In genomic region chr11:83063073-83063754, GRCh38 we compare ENCODE assay signal across 9 cellular contexts. TPM values are rescaled to one million over a fixed set of nuclear protein-coding genes. Genes with fewer than 3 reads are reported as not detected.
DNase-seq lines count a peak whose midpoint lies in the region; ATAC-seq and TF ChIP-seq lines count a peak whose summit lies in the region.
"Had no signal": no experiment of that assay in that cellular context is flagged by ENCODE, and none has a peak within 500 bp of the region (broad histone marks: within the 10 kb centered on the region; RNA-seq: fewer than 3 reads in every experiment).

No MANE protein-coding gene starts in this region.

- intact Hi-C loops in activated CD4-positive, alpha-beta T cell treated with anti-CD3 and anti-CD28 coated beads for 36 hours (cut with DNase I, micrococcal nuclease) = loop anchor here (2.0 kb wide), 3 partner anchors 56 to 130 kb away; partner anchors contain the start of gene ANKRD42 (in 1 of the 2)

- H3K79me1 ChIP-seq in trophoblast cell (ENCODE audit: low read length) = no peaks in the 10 kb centered on the region

- H3K27ac ChIP-seq in HEK293 (ENCODE audit: extremely low read depth, low read depth, low read length) (no peak overlapping the region), duodenal mucosa (ENCODE audit: low read depth, low read length) (peak overlapping the region; percentile 27), trophoblast cell (ENCODE audit: low read depth, low read length) (no peak overlapping the region)

- no CpG with 5 or more reads among the region's 7 CpGs for whole genome bisulfite sequencing in trophoblast cell (ENCODE audit: extremely low coverage, insufficient coverage, insufficient read length)

- peak overlapping the region; percentile 62 for H3K4me3 Mint-ChIP-seq in activated CD4-positive, alpha-beta T cell treated with anti-CD3 and anti-CD28 coated beads for 36 hours

- peak overlapping the region; percentile 22 to 41 for H3K9ac ChIP-seq in duodenal mucosa (ENCODE audit: low read depth in 1 of 2, low read length in 2 of 2)
- no peak overlapping the region for H3K9ac ChIP-seq in trophoblast cell (ENCODE audit: low read length)

- no peaks in the 10 kb centered on the region for H3K4me1 ChIP-seq in HEK293 (ENCODE audit: control insufficient read depth, insufficient read depth, low read length)
- H3K4me1 ChIP-seq in duodenal mucosa (ENCODE audit: control insufficient read depth in 1 of 2, insufficient read depth in 2 of 2, low read length in 2 of 2) = peaks cover 8 to 9% of the 10 kb centered on the region in 2 donors
- peaks cover 0 to 2% of the 10 kb centered on the region in 2 experiments for H3K4me1 ChIP-seq in trophoblast cell (ENCODE audit: control insufficient read depth in 1 of 2, insufficient read depth in 2 of 2, low read length in 2 of 2)

- no peak overlapping the region for H2BK120ac ChIP-seq in trophoblast cell (ENCODE audit: insufficient read depth, low read length, poor library complexity)

- H3K36me3 ChIP-seq in HEK293 (ENCODE audit: control insufficient read depth in 2 of 2, insufficient read depth in 1 of 2, low read length in 2 of 2) = no peaks in the 10 kb centered on the region
- no peaks in the 10 kb centered on the region for H3K36me3 ChIP-seq in duodenal mucosa (ENCODE audit: control insufficient read depth in 1 of 2, insufficient read depth in 2 of 2, low read length in 2 of 2)
- H3K36me3 ChIP-seq in trophoblast cell (ENCODE audit: control insufficient read depth in 1 of 2, insufficient read depth in 2 of 2, low read length in 2 of 2) = no peaks in the 10 kb centered on the region

- H3K9me3 ChIP-seq in HEK293 (ENCODE audit: control insufficient read depth, insufficient read depth, low read depth, low read length) = no peaks in the 10 kb centered on the region
- H3K9me3 ChIP-seq in duodenal mucosa (ENCODE audit: control insufficient read depth in 1 of 2, low read length in 2 of 2) = no peaks in the 10 kb centered on the region
- no peaks in the 10 kb centered on the region for H3K9me3 ChIP-seq in trophoblast cell (ENCODE audit: insufficient read depth, low read depth, low read length)

- no peaks in the 10 kb centered on the region for H3K27me3 Mint-ChIP-seq in activated CD4-positive, alpha-beta T cell treated with anti-CD3 and anti-CD28 coated beads for 36 hours

- H3K18ac ChIP-seq in trophoblast cell (ENCODE audit: low read length) = no peak overlapping the region

- H3K4me1 Mint-ChIP-seq in activated CD4-positive, alpha-beta T cell treated with anti-CD3 and anti-CD28 coated beads for 36 hours = peaks cover 64% of the 10 kb centered on the region

- H2BK12ac ChIP-seq in trophoblast cell (ENCODE audit: low read length) = no peak overlapping the region

- no peak overlapping the region for H3K4ac ChIP-seq in trophoblast cell (ENCODE audit: low read depth, low read length)

- no peak overlapping the region for H4K8ac ChIP-seq in trophoblast cell (ENCODE audit: low read depth, low read length)

- peaks cover 9% of the 10 kb centered on the region for H3K36me3 Mint-ChIP-seq in activated CD4-positive, alpha-beta T cell treated with anti-CD3 and anti-CD28 coated beads for 36 hours (ENCODE audit: low read depth)

- DNase-seq in activated CD4-positive, alpha-beta T cell treated with anti-CD3 and anti-CD28 coated beads for 36 hours = no peak
- no peak for DNase-seq in activated CD4-positive, alpha-beta T cell treated with anti-CD3 and anti-CD28 coated beads, Interleukin-2, amount 50 U/mL, for 48 hours
- peak; percentile 9 for DNase-seq in NCI-H226
- DNase-seq in trophoblast cell = peak; percentile 86 to 98
- no peak for DNase-seq in NCI-H774 (lab: John Stamatoyannopoulos, UW)
- no peak for DNase-seq in pons (ENCODE audit: low spot score)
- DNase-seq: DND-41 had no signal

- no peak overlapping the region for H2AFZ ChIP-seq in trophoblast cell (ENCODE audit: insufficient read depth, low read length, poor library complexity)

- H3K4me2 ChIP-seq in trophoblast cell (ENCODE audit: low read length) = no peak overlapping the region

- no peak overlapping the region for H4K12ac ChIP-seq in trophoblast cell (ENCODE audit: low read depth, low read length)

- POLR2A ChIA-PET in activated CD4-positive, alpha-beta T cell treated with anti-CD3 and anti-CD28 coated beads for 36 hours (lab: Charles Lee) = interaction anchor here (0.8 to 1.4 kb wide), 4 partner anchors 9 to 94 kb away, joined by 3 to 9 read pairs (median 4); partner anchors contain the start of genes PCF11 and RAB30
- POLR2A ChIA-PET in HEK293 (lab: Yijun Ruan, JAX) = no interaction called here

- H3K4me3 ChIP-seq in HEK293 (ENCODE audit: low read depth, low read length) (no peak overlapping the region), duodenal mucosa (ENCODE audit: low read depth in 1 of 2, low read length in 2 of 2) (peak overlapping the region in 1 of 2 donors; percentile 33), trophoblast cell (ENCODE audit: low read depth, low read length) (no peak overlapping the region)

- H3K79me2 ChIP-seq in trophoblast cell (ENCODE audit: control insufficient read depth, insufficient read depth, low read length, poor library complexity) = peaks cover 1% of the 10 kb centered on the region

- no peak overlapping the region for H3K23ac ChIP-seq in trophoblast cell (ENCODE audit: low read length)

- TF ChIP-seq CTCF in HEK293 (tag by site-specific recombination; IDR thresholded peaks at IDR 0.05) = no peak

- no peaks in the 10 kb centered on the region for H3K27me3 ChIP-seq in duodenal mucosa (ENCODE audit: control insufficient read depth in 1 of 2, insufficient read depth in 2 of 2, low read length in 2 of 2)
- no peaks in the 10 kb centered on the region for H3K27me3 ChIP-seq in trophoblast cell (ENCODE audit: insufficient read depth, low read length)

- peak overlapping the region; percentile 99 for H3K27ac Mint-ChIP-seq in activated CD4-positive, alpha-beta T cell treated with anti-CD3 and anti-CD28 coated beads for 36 hours

- H2AK5ac ChIP-seq in trophoblast cell (ENCODE audit: low read length) = no peak overlapping the region

- no peak overlapping the region for H3K14ac ChIP-seq in trophoblast cell (ENCODE audit: low read length)

- no peak overlapping the region for H2BK5ac ChIP-seq in trophoblast cell (ENCODE audit: low read depth, low read length, poor library complexity)

- H3K9me3 Mint-ChIP-seq in activated CD4-positive, alpha-beta T cell treated with anti-CD3 and anti-CD28 coated beads for 36 hours (ENCODE audit: low read depth) = no peaks in the 10 kb centered on the region

- no peak overlapping the region for H4K91ac ChIP-seq in trophoblast cell (ENCODE audit: low read depth, low read length)

- ATAC-seq in activated CD4-positive, alpha-beta T cell treated with anti-CD3 and anti-CD28 coated beads for 36 hours = peak; percentile 84

- CTCF ChIA-PET in activated CD4-positive, alpha-beta T cell treated with anti-CD3 and anti-CD28 coated beads for 36 hours (lab: Charles Lee) = interaction anchor here (0.6 to 2.2 kb wide), 9 partner anchors 8 to 195 kb away, joined by 3 to 14 read pairs (median 4); partner anchors contain the start of genes PRCP and RAB30
- CTCF ChIA-PET in HEK293 (lab: Yijun Ruan, JAX) = interaction anchor here (0.6 kb wide), 2 partner anchors 112 to 287 kb away, joined by 3 to 5 read pairs; no protein-coding TSS in a partner anchor

TF ChIP-seq in HEK293, 187 proteins besides CTCF, POLR2A, EP300 and RAD21 (continues in another document):
- TF ChIP-seq ZNF174 (tag by site-specific recombination; IDR thresholded peaks at IDR 0.05) (no peak), ZNF223 (tag by site-specific recombination; IDR thresholded peaks at IDR 0.05) (no peak), ZNF704 (tag by site-specific recombination; IDR thresholded peaks at IDR 0.05) (no peak), ZNF747 (tag by site-specific recombination; IDR thresholded peaks at IDR 0.05) (no peak), ZNF629 (tag by site-specific recombination; IDR thresholded peaks at IDR 0.05) (no peak), ZNF26 (tag by site-specific recombination; IDR thresholded peaks at IDR 0.05) (no peak), PRDM1 (tag by site-specific recombination; IDR thresholded peaks at IDR 0.05) (0 out of 2 replicates have a peak, but pooled peaks have one; percentile 6), KLF9 (tag by site-specific recombination; IDR thresholded peaks at IDR 0.05; ENCODE audit: low read depth) (no peak), ZNF362 (tag by site-specific recombination; IDR thresholded peaks at IDR 0.05) (no peak)

RNA-seq across cellular contexts. Expression of gene RAB30, which starts 8.5 kb away (rescaled TPM):
- total RNA-seq in activated CD4-positive, alpha-beta T cell treated with anti-CD3 and anti-CD28 coated beads for 36 hours = 10 to 100 TPM; 11.4 to 13.2 TPM
- polyA plus RNA-seq in trophoblast cell (2013) = 4.2 and 4.3 TPM in 2 replicates

Comparison
In these comparisons a context has a peak if more than half of its experiments do, and no peak if none do; other contexts are left out.
1. DNase-seq: peak in NCI-H226 (single experiment) and trophoblast cell (2 of 2); none in activated CD4-positive, alpha-beta T cell treated with anti-CD3 and anti-CD28 coated beads for 36 hours (single experiment), activated CD4-positive, alpha-beta T cell treated with anti-CD3 and anti-CD28 coated beads, Interleukin-2, amount 50 U/mL, for 48 hours (0 of 2), NCI-H774 (single experiment) and pons (single experiment).